Comparison of ENCODE assay signal across 26 cellular contexts in genomic region chr16:86202760-86203426, GRCh38.
"Had no signal": no experiment of that assay in that cellular context is flagged by ENCODE, and none has a peak within 500 bp of the region (broad histone marks: within the 10 kb centered on the region; RNA-seq: fewer than 3 reads in every experiment).

No MANE protein-coding gene starts in this region.

- ATAC-seq: activated CD8-positive, alpha-beta memory T cell treated with anti-CD3 and anti-CD28 coated beads, Interleukin-2, amount 10 ng/mL, durations not matched to agents 7 days and 5 days; activated CD8-positive, alpha-beta T cell treated with anti-CD3 and anti-CD28 coated beads, Interleukin-2, amount 10 ng/mL, durations not matched to agents 7 days and 5 days; SK-N-SH treated with all-trans-retinoic acid at 6 μM for 48 hours; WTC11 had no signal

- H3K27me3 ChIP-seq: Peyer's patch, SJSA1 had no signal

- H3K4me1 ChIP-seq: breast epithelium had no signal

- H3K36me3 ChIP-seq: breast epithelium, Peyer's patch, SJSA1 had no signal

- H3K27ac ChIP-seq: breast epithelium, RWPE1, SJSA1 had no signal

- H3K4me3 ChIP-seq: breast epithelium, Peyer's patch, SJSA1 had no signal

- DNase-seq: activated CD4-positive, alpha-beta T cell treated with anti-CD3 and anti-CD28 coated beads for 48 hours; activated CD4-positive, alpha-beta T cell treated with anti-CD3 and anti-CD28 coated beads, Interleukin-2, amount 50 U/mL, for 4 hours; activated CD4-positive, CD25-positive, alpha-beta regulatory T cell treated with anti-CD3 and anti-CD28 coated beads, Interleukin-2, amount 50 U/mL, for 72 hours; activated CD8-positive, alpha-beta memory T cell treated with anti-CD3 and anti-CD28 coated beads, Interleukin-2, amount 10 ng/mL, durations not matched to agents 7 days and 5 days; activated CD8-positive, alpha-beta T cell treated with anti-CD3 and anti-CD28 coated beads, Interleukin-2, amount 10 ng/mL, durations not matched to agents 7 days and 5 days; activated effector memory CD4-positive, alpha-beta T cell treated with Interleukin-2 at 50 U/mL for 16 hours; activated naive CD4-positive, alpha-beta T cell; activated T-cell treated with anti-CD3 and anti-CD28 coated beads, Interleukin-2, amount 50 U/mL, for 24 hours; aorta; Karpas-422; MM.1S; NCI-H1105 treated with DMSO at 0.1 percent for 48 hours; NCI-H1436 treated with DMSO at 0.1 percent for 48 hours; NCI-H187; NCI-H2081; NCI-H446; NCI-H524; Peyer's patch; Right ventricle myocardium superior; SW 1271; T-helper 9 cell had no signal

- H3K9me3 ChIP-seq: breast epithelium, Peyer's patch, SJSA1 had no signal
